8 cellular contexts compared by ENCODE assay signal in the genomic region with DNA sequence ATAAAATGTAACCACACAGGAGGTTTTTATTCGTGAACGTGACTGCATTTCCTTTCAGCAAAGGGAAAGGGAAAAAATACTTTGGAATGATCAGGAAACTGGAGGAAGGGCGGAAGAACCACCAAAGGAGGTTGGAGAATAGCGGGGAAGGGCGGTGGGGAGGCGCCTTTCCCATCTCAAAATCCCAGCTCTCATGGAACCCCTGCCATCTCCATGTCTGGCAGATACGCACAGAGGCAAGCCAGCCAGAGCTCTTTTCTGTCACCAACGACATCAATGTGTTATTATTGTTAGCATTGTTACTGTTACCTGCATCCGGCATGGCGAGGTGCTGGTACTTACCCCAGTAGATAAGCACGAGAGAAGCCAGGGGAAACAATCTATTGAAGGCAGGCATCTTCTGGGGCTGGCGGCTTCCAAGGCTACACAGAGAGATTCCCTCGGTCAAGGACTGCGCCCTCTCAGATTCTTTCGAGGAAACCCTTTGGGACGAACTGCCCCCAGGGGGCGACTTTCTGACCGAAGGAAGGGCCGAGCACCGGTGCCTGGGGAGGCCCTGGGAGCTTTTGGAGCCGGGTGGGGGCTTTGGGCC. TPM values are rescaled to one million over a fixed set of nuclear protein-coding genes. Genes with fewer than 3 reads are reported as not detected.
DNase-seq lines count a peak whose midpoint lies in the region; ATAC-seq and TF ChIP-seq lines count a peak whose summit lies in the region.

No MANE protein-coding gene starts in this region.

- ATAC-seq in HG02610 (IDR thresholded peaks at IDR 0.05; ENCODE audit: unreplicated experiment): no peak
- ATAC-seq in HG03135 (IDR thresholded peaks at IDR 0.05; ENCODE audit: unreplicated experiment): no peak

- DNase-seq in DMS 273 (lab: John Stamatoyannopoulos, UW; ENCODE audit: unreplicated experiment) (peak; percentile 65), MG63 (no peak), dorsolateral prefrontal cortex (peak in 3 of 10 donors; percentile 34 to 47 (median 35)), nephron progenitor cell (no peak), GF-D8 (lab: John Stamatoyannopoulos, UW) (no peak)
- no peak for DNase-seq in stimulated activated CD4-positive, alpha-beta T cell treated with anti-CD3 and anti-CD28 coated beads, Interleukin-1b, Interleukin-23, amount 100 ng/mL, for 48 hours

- TF ChIP-seq CTCF in dorsolateral prefrontal cortex (IDR thresholded peaks at IDR 0.05 in 54 of 56, conservative IDR thresholded peaks at IDR 0.05 in 2 of 56; ENCODE audit: low read depth in 1 of 56, partially characterized antibody in 56 of 56): peak in 12 of 56 donors; percentile 5 to 28 (median 16)
- no peak for TF ChIP-seq CTCF in nephron progenitor cell (IDR thresholded peaks at IDR 0.05)

- H3K27ac Mint-ChIP-seq in nephron progenitor cell: no peak overlapping the region

- peak overlapping the region in 47 of 59 donors; percentile 15 to 87 (median 71) for H3K27ac ChIP-seq in dorsolateral prefrontal cortex

- H3K4me3 ChIP-seq in MG63 (peak overlapping the region; percentile 45; the same call in 1 of the 2 replicates), dorsolateral prefrontal cortex (peak overlapping the region; percentile 41 to 76 (median 63))

- peak overlapping the region; percentile 74 for H3K4me3 Mint-ChIP-seq in nephron progenitor cell

- intact Hi-C loops in dorsolateral prefrontal cortex (cut with DNase I): no loop called here

- H3K9me3 Mint-ChIP-seq in nephron progenitor cell: no peaks in the 10 kb centered on the region

- peaks cover 20% of the 10 kb centered on the region; the same call in 1 of the 2 replicates for H3K27me3 ChIP-seq in MG63
- H3K27me3 ChIP-seq in dorsolateral prefrontal cortex: peaks cover 0 to 60% (median 15%) of the 10 kb centered on the region in 45 donors

- H3K9me3 ChIP-seq in MG63: no peaks in the 10 kb centered on the region

- H3K27me3 Mint-ChIP-seq in nephron progenitor cell (ENCODE audit: low read depth, poor library complexity): peaks cover 67% of the 10 kb centered on the region

- peaks cover 18% of the 10 kb centered on the region for H3K4me1 Mint-ChIP-seq in nephron progenitor cell

- no peaks in the 10 kb centered on the region for H3K36me3 Mint-ChIP-seq in nephron progenitor cell (ENCODE audit: low read depth)

- H3K36me3 ChIP-seq in MG63: no peaks in the 10 kb centered on the region

RNA-seq across cellular contexts. Expression of gene SCN3B, which starts 0.9 kb away (rescaled TPM):
- not detected in 2 replicates for total RNA-seq in MG63 (2014; rRNA removed; shearing (Covaris generic); ENCODE audit: low replicate concordance)
- total RNA-seq in dorsolateral prefrontal cortex: 100 to 1,000 TPM in 70 of 120 experiments, 10 to 100 TPM in 50; 33.3 to 193 (median 105) TPM

Comparison
In these comparisons a context has a peak if more than half of its experiments do, and no peak if none do; other contexts are left out.
1. RNA of gene SCN3B, which starts 0.9 kb away (total RNA-seq): 33.3 to 193 TPM in dorsolateral prefrontal cortex; not detected in MG63; every median in the first group is over 10 times any median in the second.